In the genomic region with DNA sequence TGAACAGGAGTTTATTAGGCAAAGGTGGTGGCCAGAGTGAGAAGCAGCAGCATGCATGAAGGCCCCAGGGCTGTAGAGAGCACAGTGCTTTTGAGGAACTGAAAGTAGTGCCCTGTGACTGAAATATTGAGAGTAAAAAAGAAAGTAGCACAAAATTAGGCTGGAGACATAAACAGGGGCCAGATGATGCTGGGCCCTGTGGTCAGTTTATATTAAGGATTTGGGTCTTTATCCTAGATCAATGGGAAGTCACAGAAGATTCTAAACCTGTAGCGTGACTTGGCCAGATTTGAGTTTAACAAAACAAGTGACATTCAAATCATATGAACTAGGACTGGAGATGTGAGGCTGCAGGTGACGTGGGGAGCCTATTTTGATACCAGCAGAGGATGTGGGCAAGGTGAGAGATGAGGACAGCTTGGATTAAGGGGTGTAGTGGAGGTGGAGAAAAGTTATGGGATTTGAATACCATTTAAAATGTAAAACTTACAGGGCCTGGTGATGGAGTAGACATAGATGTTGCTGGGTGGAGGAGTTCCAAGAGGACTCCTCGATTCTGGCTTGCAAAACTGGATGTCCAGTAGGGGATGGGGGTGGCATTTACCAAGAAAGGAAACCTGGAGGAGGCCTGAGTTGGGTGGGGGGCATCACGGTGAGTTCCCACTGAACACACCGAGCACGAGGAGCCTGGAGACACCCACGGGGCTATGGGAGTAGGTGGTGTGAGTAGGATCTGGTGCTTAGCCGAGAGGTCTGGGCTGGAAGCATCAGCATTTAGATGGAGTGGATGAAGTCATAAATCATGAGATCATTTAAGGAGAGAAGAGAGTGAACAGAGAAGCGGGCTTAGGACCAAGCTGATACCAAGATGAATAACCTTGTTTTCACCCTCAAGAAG, we compare ENCODE assay signal across 1 cellular context.
A peak's percentile ranks its signal among the peaks of the same experiment; 100 is the strongest.
TF ChIP-seq lines count a peak whose summit lies in the region.

No MANE protein-coding gene starts in this region.

TF ChIP-seq in GM12878, 131 proteins besides CTCF, POLR2A, EP300 and RAD21 (continued from another document):
- TF ChIP-seq, protein P1, sequence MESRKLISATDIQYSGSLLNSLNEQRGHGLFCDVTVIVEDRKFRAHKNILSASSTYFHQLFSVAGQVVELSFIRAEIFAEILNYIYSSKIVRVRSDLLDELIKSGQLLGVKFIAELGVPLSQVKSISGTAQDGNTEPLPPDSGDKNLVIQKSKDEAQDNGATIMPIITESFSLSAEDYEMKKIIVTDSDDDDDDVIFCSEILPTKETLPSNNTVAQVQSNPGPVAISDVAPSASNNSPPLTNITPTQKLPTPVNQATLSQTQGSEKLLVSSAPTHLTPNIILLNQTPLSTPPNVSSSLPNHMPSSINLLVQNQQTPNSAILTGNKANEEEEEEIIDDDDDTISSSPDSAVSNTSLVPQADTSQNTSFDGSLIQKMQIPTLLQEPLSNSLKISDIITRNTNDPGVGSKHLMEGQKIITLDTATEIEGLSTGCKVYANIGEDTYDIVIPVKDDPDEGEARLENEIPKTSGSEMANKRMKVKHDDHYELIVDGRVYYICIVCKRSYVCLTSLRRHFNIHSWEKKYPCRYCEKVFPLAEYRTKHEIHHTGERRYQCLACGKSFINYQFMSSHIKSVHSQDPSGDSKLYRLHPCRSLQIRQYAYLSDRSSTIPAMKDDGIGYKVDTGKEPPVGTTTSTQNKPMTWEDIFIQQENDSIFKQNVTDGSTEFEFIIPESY (IDR thresholded peaks at IDR 0.05): no peak
- TF ChIP-seq TCF3 (IDR thresholded peaks at IDR 0.05; ENCODE audit: borderline replicate concordance, insufficient read depth, low read depth, low read length) (0 out of 2 replicates have a peak, but pooled peaks have one; percentile 7), GABPA (IDR thresholded peaks at IDR 0.05; ENCODE audit: low read depth) (peak; percentile 37; the same call in 1 of the 2 replicates), RUNX3 (IDR thresholded peaks at IDR 0.05; ENCODE audit: low read length) (peak; percentile 91)
